10 cellular contexts compared by ENCODE assay signal in genomic region chr1:8027748-8028631, GRCh38. TPM values are rescaled to one million over a fixed set of nuclear protein-coding genes. Genes with fewer than 3 reads are reported as not detected.
A peak's percentile ranks its signal among the peaks of the same experiment; 100 is the strongest.
DNase-seq lines count a peak whose midpoint lies in the region; ATAC-seq and TF ChIP-seq lines count a peak whose summit lies in the region.
"Had no signal": no experiment of that assay in that cellular context is flagged by ENCODE, and none has a peak within 500 bp of the region (broad histone marks: within the 10 kb centered on the region; RNA-seq: fewer than 3 reads in every experiment).

No MANE protein-coding gene starts in this region.

- H3K4me1 ChIP-seq in right lobe of liver (peaks cover 0 to 35% (median 9%) of the 10 kb centered on the region in 4 donors), urinary bladder (ENCODE audit: insufficient read depth) (peaks cover 1% of the 10 kb centered on the region)

- H3K27ac ChIP-seq in angular gyrus (ENCODE audit: low read depth, low read length) (peak overlapping the region; percentile 3), right lobe of liver (peak overlapping the region; percentile 97 to 100 (median 100)), urinary bladder (ENCODE audit: low read depth) (peak overlapping the region; percentile 78)

- in situ Hi-C loops in ACHN (cut with HindIII; ENCODE audit: low pct_ligation_motif_present, low pct_unique_long_range_greater_than_20kb, low sequenced_read_pairs) = no loop called here

- H3K36me3 Mint-ChIP-seq in activated naive CD8-positive, alpha-beta T cell = no peaks in the 10 kb centered on the region
- no peaks in the 10 kb centered on the region for H3K36me3 Mint-ChIP-seq in activated naive CD8-positive, alpha-beta T cell treated with anti-CD3 and anti-CD28 coated beads, Interleukin-2, amount 50 U/mL, for 24 hours (ENCODE audit: low read depth)
- no peaks in the 10 kb centered on the region for H3K36me3 Mint-ChIP-seq in activated CD8-positive, alpha-beta T cell treated with anti-CD3 and anti-CD28 coated beads, Interleukin-2, amount 10 ng/mL, durations not matched to agents 7 days and 5 days (ENCODE audit: low read depth)

- intact Hi-C loops in right lobe of liver (cut with DNase I) = loop anchor here in 1 of 2 donors (5.0 kb wide), 1 partner anchor 284 kb away; no protein-coding TSS in a partner anchor

- WGBS in right lobe of liver (ENCODE audit: insufficient coverage, low coverage, low lambda C conversion rate, missing lambda C conversion rate) = 21% methylated on average over 8 of the region's 8 CpGs
- WGBS in urinary bladder = 24% methylated on average over 8 of the region's 8 CpGs

- peaks cover 10% of the 10 kb centered on the region for H3K4me1 Mint-ChIP-seq in activated naive CD8-positive, alpha-beta T cell (ENCODE audit: low read depth)
- H3K4me1 Mint-ChIP-seq in activated naive CD8-positive, alpha-beta T cell treated with anti-CD3 and anti-CD28 coated beads, Interleukin-2, amount 50 U/mL, for 24 hours = peaks cover 12% of the 10 kb centered on the region
- peaks cover 10% of the 10 kb centered on the region for H3K4me1 Mint-ChIP-seq in activated CD8-positive, alpha-beta T cell treated with anti-CD3 and anti-CD28 coated beads, Interleukin-2, amount 10 ng/mL, durations not matched to agents 7 days and 5 days (ENCODE audit: low read depth)

- no peak for ATAC-seq in activated naive CD8-positive, alpha-beta T cell treated with anti-CD3 and anti-CD28 coated beads, Interleukin-2, amount 50 U/mL, for 24 hours
- ATAC-seq in right lobe of liver = no peak
- no peak for ATAC-seq in activated CD8-positive, alpha-beta T cell treated with anti-CD3 and anti-CD28 coated beads, Interleukin-2, amount 10 ng/mL, durations not matched to agents 7 days and 5 days

- CTCF ChIA-PET in activated CD8-positive, alpha-beta T cell treated with anti-CD3 and anti-CD28 coated beads, Interleukin-2, amount 10 ng/mL, durations not matched to agents 7 days and 5 days (lab: Charles Lee) = interaction anchor here (1.0 to 2.4 kb wide), 5 partner anchors 10 to 323 kb away, joined by 4 to 9 read pairs (median 5); no protein-coding TSS in a partner anchor

- H3K4me3 ChIP-seq in right lobe of liver (peak overlapping the region in 1 of 3 donors; percentile 78), urinary bladder (ENCODE audit: low read depth, low read length) (no peak overlapping the region)
- H3K4me3 ChIP-seq: skin epidermis had no signal

- H3K9me3 Mint-ChIP-seq in activated naive CD8-positive, alpha-beta T cell (ENCODE audit: low read depth) = no peaks in the 10 kb centered on the region
- H3K9me3 Mint-ChIP-seq in activated naive CD8-positive, alpha-beta T cell treated with anti-CD3 and anti-CD28 coated beads, Interleukin-2, amount 50 U/mL, for 24 hours = no peaks in the 10 kb centered on the region
- H3K9me3 Mint-ChIP-seq in activated CD8-positive, alpha-beta T cell treated with anti-CD3 and anti-CD28 coated beads, Interleukin-2, amount 10 ng/mL, durations not matched to agents 7 days and 5 days (ENCODE audit: insufficient read depth) = no peaks in the 10 kb centered on the region

- H3K27me3 Mint-ChIP-seq in activated naive CD8-positive, alpha-beta T cell = peaks cover 11% of the 10 kb centered on the region
- H3K27me3 Mint-ChIP-seq in activated naive CD8-positive, alpha-beta T cell treated with anti-CD3 and anti-CD28 coated beads, Interleukin-2, amount 50 U/mL, for 24 hours = peaks cover 35% of the 10 kb centered on the region
- peaks cover 39% of the 10 kb centered on the region for H3K27me3 Mint-ChIP-seq in activated CD8-positive, alpha-beta T cell treated with anti-CD3 and anti-CD28 coated beads, Interleukin-2, amount 10 ng/mL, durations not matched to agents 7 days and 5 days (ENCODE audit: low read depth)

- H3K27me3 ChIP-seq in right lobe of liver = no peaks in the 10 kb centered on the region

- POLR2A ChIA-PET in activated CD8-positive, alpha-beta T cell treated with anti-CD3 and anti-CD28 coated beads, Interleukin-2, amount 10 ng/mL, durations not matched to agents 7 days and 5 days (lab: Charles Lee) = no interaction called here

- H3K27ac Mint-ChIP-seq in activated naive CD8-positive, alpha-beta T cell = no peak overlapping the region
- no peak overlapping the region for H3K27ac Mint-ChIP-seq in activated naive CD8-positive, alpha-beta T cell treated with anti-CD3 and anti-CD28 coated beads, Interleukin-2, amount 50 U/mL, for 24 hours
- H3K27ac Mint-ChIP-seq in activated CD8-positive, alpha-beta T cell treated with anti-CD3 and anti-CD28 coated beads, Interleukin-2, amount 10 ng/mL, durations not matched to agents 7 days and 5 days = no peak overlapping the region

- TF ChIP-seq POLR2A in right lobe of liver (IDR thresholded peaks at IDR 0.05) = no peak

- H3K4me3 Mint-ChIP-seq in activated naive CD8-positive, alpha-beta T cell = peak overlapping the region; percentile 9
- H3K4me3 Mint-ChIP-seq in activated naive CD8-positive, alpha-beta T cell treated with anti-CD3 and anti-CD28 coated beads, Interleukin-2, amount 50 U/mL, for 24 hours = no peak overlapping the region
- H3K4me3 Mint-ChIP-seq in activated CD8-positive, alpha-beta T cell treated with anti-CD3 and anti-CD28 coated beads, Interleukin-2, amount 10 ng/mL, durations not matched to agents 7 days and 5 days = no peak overlapping the region

- H3K9me3 ChIP-seq in right lobe of liver = no peaks in the 10 kb centered on the region

- H3K36me3 ChIP-seq in right lobe of liver = peaks cover 0 to 14% (median 1%) of the 10 kb centered on the region in 4 donors
- H3K36me3 ChIP-seq in urinary bladder (ENCODE audit: insufficient read depth) = no peaks in the 10 kb centered on the region

- no peak for TF ChIP-seq CTCF in right lobe of liver (IDR thresholded peaks at IDR 0.05)

- DNase-seq in activated naive CD8-positive, alpha-beta T cell treated with anti-CD3 and anti-CD28 coated beads, Interleukin-2, amount 50 U/mL, for 24 hours = no peak
- no peak for DNase-seq in right lobe of liver
- no peak for DNase-seq in activated CD8-positive, alpha-beta T cell treated with anti-CD3 and anti-CD28 coated beads, Interleukin-2, amount 10 ng/mL, durations not matched to agents 7 days and 5 days
- no peak for DNase-seq in ACHN
- DNase-seq in NCI-H187 (lab: John Stamatoyannopoulos, UW) = no peak
- DNase-seq: amygdala had no signal

RNA-seq across cellular contexts. Expression of gene ERRFI1, which starts 1.9 kb away (rescaled TPM):
- total RNA-seq in right lobe of liver (100 to 1,000 TPM; 109 to 539 (median 214) TPM), urinary bladder (35.1 TPM)
- 117 TPM for polyA plus RNA-seq in urinary bladder
- total RNA-seq in activated CD8-positive, alpha-beta T cell treated with anti-CD3 and anti-CD28 coated beads, Interleukin-2, amount 10 ng/mL, durations not matched to agents 7 days and 5 days = under 1 TPM in 1 of 2 experiments, not detected in 1; 0.21 TPM

Comparison
In these comparisons a context has a peak if more than half of its experiments do, and no peak if none do; other contexts are left out.
1. H3K27ac ChIP-seq: peak in every context shown above with its lines; median percentile 100 in right lobe of liver; 78 in urinary bladder; 3 in angular gyrus.
2. RNA of gene ERRFI1, which starts 1.9 kb away (total RNA-seq): 109 to 539 TPM in right lobe of liver and 35.1 TPM in urinary bladder (single experiment); 0.21 TPM in activated CD8-positive, alpha-beta T cell treated with anti-CD3 and anti-CD28 coated beads, Interleukin-2, amount 10 ng/mL, durations not matched to agents 7 days and 5 days; every median in the first group is over 10 times any median in the second.